17 cellular contexts compared by ENCODE assay signal in the genomic region with DNA sequence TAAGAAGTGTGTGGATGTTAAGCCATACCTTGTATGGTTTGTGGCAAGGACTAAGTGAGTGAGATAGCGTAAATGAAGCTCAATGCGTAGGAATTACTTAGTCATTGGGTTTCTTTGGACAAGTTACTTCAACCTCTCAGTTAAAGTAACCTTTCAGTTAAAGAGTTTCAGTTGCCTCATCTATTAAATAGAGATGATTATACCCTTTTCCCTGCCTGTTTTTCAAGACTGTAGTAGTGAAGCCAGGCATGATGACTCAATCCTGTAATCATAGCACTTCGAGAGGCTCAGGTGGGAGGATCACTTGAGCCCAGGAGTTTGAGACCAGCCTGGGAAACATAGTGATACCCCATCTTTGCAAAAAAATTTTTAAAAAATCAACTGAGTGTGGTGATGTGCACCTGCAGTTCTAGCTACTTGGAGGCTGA. TPM values are rescaled to one million over a fixed set of nuclear protein-coding genes. Genes with fewer than 3 reads are reported as not detected.
DNase-seq lines count a peak whose midpoint lies in the region; ATAC-seq and TF ChIP-seq lines count a peak whose summit lies in the region.
"Had no signal": no experiment of that assay in that cellular context is flagged by ENCODE, and none has a peak within 500 bp of the region (broad histone marks: within the 10 kb centered on the region; RNA-seq: fewer than 3 reads in every experiment).

No MANE protein-coding gene starts in this region.

- H3K36me3 Mint-ChIP-seq in activated CD4-positive, alpha-beta T cell treated with anti-CD3 and anti-CD28 coated beads, Interleukin-2, amount 10 ng/mL, durations not matched to agents 24 days and 14 days (ENCODE audit: low read depth) = peaks cover 64% of the 10 kb centered on the region
- peaks cover 18% of the 10 kb centered on the region for H3K36me3 Mint-ChIP-seq in activated naive CD8-positive, alpha-beta T cell

- H3K79me2 ChIP-seq in KMS-11 (ENCODE audit: insufficient read depth, low read depth) = peaks cover 52% of the 10 kb centered on the region

- no peaks in the 10 kb centered on the region for H3K9me3 Mint-ChIP-seq in activated CD4-positive, alpha-beta T cell treated with anti-CD3 and anti-CD28 coated beads, Interleukin-2, amount 10 ng/mL, durations not matched to agents 24 days and 14 days
- no peaks in the 10 kb centered on the region for H3K9me3 Mint-ChIP-seq in activated naive CD8-positive, alpha-beta T cell (ENCODE audit: low read depth)
- H3K9me3 Mint-ChIP-seq: natural killer cell, type B pancreatic cell had no signal

- H3K4me2 ChIP-seq in KMS-11 = no peak overlapping the region
- H3K4me2 ChIP-seq: A549 had no signal

- no peak overlapping the region for H3K4me3 ChIP-seq in KMS-11 (IDR thresholded peaks at IDR 0.05; ENCODE audit: insufficient read depth, low read depth, low read length)
- H3K4me3 ChIP-seq in gastrocnemius medialis = no peak overlapping the region
- H3K4me3 ChIP-seq: A549 had no signal

- H3K27me3 Mint-ChIP-seq in activated CD4-positive, alpha-beta T cell treated with anti-CD3 and anti-CD28 coated beads, Interleukin-2, amount 10 ng/mL, durations not matched to agents 24 days and 14 days = no peaks in the 10 kb centered on the region
- H3K27me3 Mint-ChIP-seq in activated naive CD8-positive, alpha-beta T cell = no peaks in the 10 kb centered on the region
- H3K27me3 Mint-ChIP-seq: type B pancreatic cell had no signal

- H4K20me1 ChIP-seq in KMS-11 (ENCODE audit: insufficient read depth) = no peaks in the 10 kb centered on the region

- H3K9me3 ChIP-seq in gastrocnemius medialis = no peaks in the 10 kb centered on the region
- H3K9me3 ChIP-seq: A549 had no signal

- in situ Hi-C loops in gastrocnemius medialis (cut with MboI; ENCODE audit: low sequenced_read_pairs in 4 of 4) = no loop called here

- H3K36me3 ChIP-seq in KMS-11 (ENCODE audit: insufficient read depth) = peaks cover 12% of the 10 kb centered on the region; the same call in 1 of the 2 replicates
- H3K36me3 ChIP-seq in gastrocnemius medialis = peaks cover 0 to 42% of the 10 kb centered on the region in 2 donors

- intact Hi-C loops in activated CD4-positive, alpha-beta T cell treated with anti-CD3 and anti-CD28 coated beads, Interleukin-2, amount 10 ng/mL, durations not matched to agents 24 days and 14 days (cut with micrococcal nuclease) = loop anchor here (1.0 to 5.0 kb wide), 5 partner anchors 23 to 138 kb away; a partner anchor contains a TSS
- intact Hi-C loops in gastrocnemius medialis (cut with DNase I; ENCODE audit: low total_unique reads) = no loop called here

- peak overlapping the region; percentile 57 for H3K4me3 Mint-ChIP-seq in activated CD4-positive, alpha-beta T cell treated with anti-CD3 and anti-CD28 coated beads, Interleukin-2, amount 10 ng/mL, durations not matched to agents 24 days and 14 days
- H3K4me3 Mint-ChIP-seq in activated naive CD8-positive, alpha-beta T cell = peak overlapping the region; percentile 44
- H3K4me3 Mint-ChIP-seq: natural killer cell, type B pancreatic cell had no signal

- H3K27me3 ChIP-seq in KMS-11 (ENCODE audit: insufficient read depth, low read depth) (no peaks in the 10 kb centered on the region; the same call in 1 of the 2 replicates), gastrocnemius medialis (no peaks in the 10 kb centered on the region)

- no peak for DNase-seq in activated CD4-positive, alpha-beta T cell treated with anti-CD3 and anti-CD28 coated beads, Interleukin-2, amount 10 ng/mL, durations not matched to agents 24 days and 14 days
- DNase-seq in activated CD4-positive, alpha-beta T cell treated with anti-CD3 and anti-CD28 coated beads, Interleukin-2, amount 50 U/mL, for 4 hours = no peak
- no peak for DNase-seq in gastrocnemius medialis
- DNase-seq in A172 (ENCODE audit: low spot score) = no peak
- DNase-seq: DMS79, natural killer cell, NCI-H187, NCI-H524, SIG-M5 had no signal

- TF ChIP-seq POLR2A in gastrocnemius medialis (IDR thresholded peaks at IDR 0.05) = no peak

- peaks cover 45% of the 10 kb centered on the region for H3K4me1 ChIP-seq in KMS-11 (ENCODE audit: low read depth, poor library complexity, severe bottlenecking)
- peaks cover 16 to 55% of the 10 kb centered on the region in 2 donors for H3K4me1 ChIP-seq in gastrocnemius medialis
- H3K4me1 ChIP-seq: A549 had no signal

- TF ChIP-seq CTCF in KMS-11 (conservative IDR thresholded peaks at IDR 0.05; ENCODE audit: low read depth, low read length) = no peak
- TF ChIP-seq CTCF in gastrocnemius medialis (IDR thresholded peaks at IDR 0.05 in 4 of 5, conservative IDR thresholded peaks at IDR 0.05 in 1 of 5) = no peak

- H3K27ac ChIP-seq in KMS-11 = 0 out of 2 replicates have a peak overlapping the region, but pooled peaks have one; percentile 6
- H3K27ac ChIP-seq in gastrocnemius medialis = peak overlapping the region; percentile 17 to 29 (median 26)
- H3K27ac ChIP-seq: A549 had no signal

- H2AFZ ChIP-seq in KMS-11 (ENCODE audit: low read depth) = no peak overlapping the region

- no peak for ATAC-seq in gastrocnemius medialis
- ATAC-seq in HG03097 (IDR thresholded peaks at IDR 0.05; ENCODE audit: low FRiP score, unreplicated experiment) = no peak
- no peak for ATAC-seq in GM18873 (IDR thresholded peaks at IDR 0.05; ENCODE audit: low FRiP score, unreplicated experiment)
- ATAC-seq: A549, natural killer cell had no signal

- peak overlapping the region; percentile 88 for H3K27ac Mint-ChIP-seq in activated CD4-positive, alpha-beta T cell treated with anti-CD3 and anti-CD28 coated beads, Interleukin-2, amount 10 ng/mL, durations not matched to agents 24 days and 14 days
- peak overlapping the region; percentile 86 for H3K27ac Mint-ChIP-seq in activated naive CD8-positive, alpha-beta T cell
- H3K27ac Mint-ChIP-seq: natural killer cell, type B pancreatic cell had no signal

- H3K4me1 Mint-ChIP-seq in activated CD4-positive, alpha-beta T cell treated with anti-CD3 and anti-CD28 coated beads, Interleukin-2, amount 10 ng/mL, durations not matched to agents 24 days and 14 days = peaks cover 43% of the 10 kb centered on the region
- H3K4me1 Mint-ChIP-seq in activated naive CD8-positive, alpha-beta T cell (ENCODE audit: low read depth) = peaks cover 58% of the 10 kb centered on the region

- H3K9ac ChIP-seq in KMS-11 = no peak overlapping the region

RNA-seq across cellular contexts. Expression of a gene that starts 6.3 kb away (rescaled TPM):
- 50.4 and 50.8 TPM in 2 replicates for total RNA-seq in activated CD4-positive, alpha-beta T cell treated with anti-CD3 and anti-CD28 coated beads, Interleukin-2, amount 10 ng/mL, durations not matched to agents 24 days and 14 days
- total RNA-seq in gastrocnemius medialis = 10 to 100 TPM; 19.9 to 31.9 (median 24.0) TPM
- total RNA-seq in A172 (2014; rRNA removed; shearing (Covaris generic)) = 86.7 and 131 TPM in 2 replicates

RNA-seq across cellular contexts. Expression of a gene that starts 16.6 kb away (rescaled TPM):
- not detected in 2 replicates for total RNA-seq in activated CD4-positive, alpha-beta T cell treated with anti-CD3 and anti-CD28 coated beads, Interleukin-2, amount 10 ng/mL, durations not matched to agents 24 days and 14 days
- total RNA-seq in gastrocnemius medialis = not detected
- not detected in 2 replicates for total RNA-seq in A172 (2014; rRNA removed; shearing (Covaris generic))
- total RNA-seq: chondrocyte, lung microvascular endothelial cell, natural killer cell had no signal

RNA-seq across cellular contexts. Expression of a gene that starts 52.7 kb away (rescaled TPM):
- 14.5 and 14.6 TPM in 2 replicates for total RNA-seq in activated CD4-positive, alpha-beta T cell treated with anti-CD3 and anti-CD28 coated beads, Interleukin-2, amount 10 ng/mL, durations not matched to agents 24 days and 14 days
- 1 to 10 TPM in 1 of 4 donors, under 1 TPM in 1, not detected in 2; 0.07 to 8.9 TPM for total RNA-seq in gastrocnemius medialis
- 0.67 and 0.90 TPM in 2 replicates for total RNA-seq in A172 (2014; rRNA removed; shearing (Covaris generic))
